Comparison of ENCODE assay signal across 9 cellular contexts in genomic region chr17:8250101-8250500, GRCh38. TPM values are rescaled to one million over a fixed set of nuclear protein-coding genes. Genes with fewer than 3 reads are reported as not detected.
DNase-seq lines count a peak whose midpoint lies in the region; ATAC-seq, FAIRE-seq and TF ChIP-seq lines count a peak whose summit lies in the region.
"Had no signal": no experiment of that assay in that cellular context is flagged by ENCODE, and none has a peak within 500 bp of the region (broad histone marks: within the 10 kb centered on the region; RNA-seq: fewer than 3 reads in every experiment).

No MANE protein-coding gene starts in this region.

- peaks cover 15% of the 10 kb centered on the region for H3K36me3 ChIP-seq in BE2C
- peaks cover 8 to 10% of the 10 kb centered on the region in 2 experiments for H3K36me3 ChIP-seq in keratinocyte (ENCODE audit: control insufficient read depth in 2 of 2, extremely low read depth in 1 of 2, insufficient read depth in 2 of 2, low read length in 2 of 2)

- ATAC-seq in esophagus mucosa = no peak

- intact Hi-C loops in activated T-helper 1 cell treated with anti-CD3 and anti-CD28 coated beads, Interleukin-12 subunit alpha, Interleukin-12 subunit beta, Interleukin-2, Interleukin-4 antibody, amounts not matched to agents 30 ng/mL and 10 ng/mL and 1 ng/mL, durations not matched to agents 14 hours and 24 hours and 36 hours (cut with micrococcal nuclease) = no loop called here

- H3K27me3 ChIP-seq in BE2C (no peaks in the 10 kb centered on the region), keratinocyte (ENCODE audit: control insufficient read depth, extremely low read depth, insufficient read depth, low read length) (no peaks in the 10 kb centered on the region)

- TF ChIP-seq CTCF in BE2C (IDR thresholded peaks at IDR 0.05; ENCODE audit: low read depth, low read length) (no peak), HFF-Myc (IDR thresholded peaks at IDR 0.05; ENCODE audit: low read depth, low read length, missing control alignments) (no peak), keratinocyte (optimal IDR thresholded peaks at IDR 0.05 in 1 of 3, IDR thresholded peaks at IDR 0.05 in 1 of 3, conservative IDR thresholded peaks at IDR 0.05 in 1 of 3; ENCODE audit: extremely low read depth in 1 of 3, insufficient read depth in 2 of 3, low read length in 3 of 3) (no peak)

- peak overlapping the region; percentile 100 for H3K27ac Mint-ChIP-seq in activated T-helper 1 cell treated with anti-CD3 and anti-CD28 coated beads, Interleukin-12 subunit alpha, Interleukin-12 subunit beta, Interleukin-2, Interleukin-4 antibody, amounts not matched to agents 30 ng/mL and 10 ng/mL and 1 ng/mL, durations not matched to agents 14 hours and 24 hours and 36 hours

- no peaks in the 10 kb centered on the region for H3K9me3 ChIP-seq in BE2C
- H3K9me3 ChIP-seq in keratinocyte (ENCODE audit: control insufficient read depth, low read depth, low read length) = no peaks in the 10 kb centered on the region

- DNase-seq in BE2C = no peak
- DNase-seq in HFF-Myc (ENCODE audit: extremely low read depth, low read depth) = no peak
- no peak for DNase-seq in activated T-helper 1 cell treated with anti-CD3 and anti-CD28 coated beads, Interleukin-12 subunit alpha, Interleukin-12 subunit beta, Interleukin-2, Interleukin-4 antibody, amounts not matched to agents 30 ng/mL and 10 ng/mL and 1 ng/mL, durations not matched to agents 14 hours and 24 hours and 36 hours (ENCODE audit: low spot score)
- no peak for DNase-seq in keratinocyte (ENCODE audit: low read depth, low spot score)
- no peak for DNase-seq in NCI-H2029 (lab: John Stamatoyannopoulos, UW)
- no peak for DNase-seq in NCI-H226
- no peak for DNase-seq in HuH-7 (ENCODE audit: low spot score)
- DNase-seq: NCI-H1436 had no signal

- H3K27me3 Mint-ChIP-seq in activated T-helper 1 cell treated with anti-CD3 and anti-CD28 coated beads, Interleukin-12 subunit alpha, Interleukin-12 subunit beta, Interleukin-2, Interleukin-4 antibody, amounts not matched to agents 30 ng/mL and 10 ng/mL and 1 ng/mL, durations not matched to agents 14 hours and 24 hours and 36 hours (ENCODE audit: insufficient read depth) = peaks cover 1% of the 10 kb centered on the region

- H3K9me1 ChIP-seq in keratinocyte (ENCODE audit: control insufficient read depth, extremely low read depth, insufficient read depth, low read length) = no peaks in the 10 kb centered on the region

- H3K4me2 ChIP-seq in keratinocyte (ENCODE audit: control insufficient read depth, extremely low read depth, insufficient read depth, low read depth, low read length) = peak overlapping the region; percentile 94

- H3K4me1 ChIP-seq in BE2C (no peaks in the 10 kb centered on the region), keratinocyte (ENCODE audit: control insufficient read depth, extremely low read depth, insufficient read depth, low read length) (peaks cover 9% of the 10 kb centered on the region)

- H4K20me1 ChIP-seq in keratinocyte (ENCODE audit: control insufficient read depth, extremely low read depth, insufficient read depth, low read length) = no peaks in the 10 kb centered on the region

- FAIRE-seq in keratinocyte (lab: Jason Lieb, UNC) = peak; percentile 23

- peak overlapping the region; percentile 96 for H3K27ac ChIP-seq in keratinocyte (ENCODE audit: control insufficient read depth, insufficient read depth, low read length)

- peak overlapping the region; percentile 98 for H3K4me3 Mint-ChIP-seq in activated T-helper 1 cell treated with anti-CD3 and anti-CD28 coated beads, Interleukin-12 subunit alpha, Interleukin-12 subunit beta, Interleukin-2, Interleukin-4 antibody, amounts not matched to agents 30 ng/mL and 10 ng/mL and 1 ng/mL, durations not matched to agents 14 hours and 24 hours and 36 hours

- peak overlapping the region; percentile 97 for H3K9ac ChIP-seq in keratinocyte (ENCODE audit: control insufficient read depth, extremely low read depth, insufficient read depth, low read length)

- dilution Hi-C loops in keratinocyte (cut with MboI; ENCODE audit: extremely low pct_ligation_motif_present, low sequenced_read_pairs) = no loop called here

- peak overlapping the region; percentile 21 for H2AFZ ChIP-seq in keratinocyte (ENCODE audit: control insufficient read depth, low read length)

- H3K4me1 Mint-ChIP-seq in activated T-helper 1 cell treated with anti-CD3 and anti-CD28 coated beads, Interleukin-12 subunit alpha, Interleukin-12 subunit beta, Interleukin-2, Interleukin-4 antibody, amounts not matched to agents 30 ng/mL and 10 ng/mL and 1 ng/mL, durations not matched to agents 14 hours and 24 hours and 36 hours (ENCODE audit: low read depth) = peaks cover 35% of the 10 kb centered on the region

- peak overlapping the region; percentile 96 for H3K4me3 ChIP-seq in BE2C (ENCODE audit: low read depth, low read length)
- H3K4me3 ChIP-seq in HFF-Myc (replicated peaks; ENCODE audit: low read depth, low read length) = peak overlapping the region; percentile 88
- H3K4me3 ChIP-seq in keratinocyte (ENCODE audit: control insufficient read depth in 2 of 3, extremely low read depth in 1 of 3, insufficient read depth in 2 of 3, low read depth in 1 of 3, low read length in 3 of 3) = peak overlapping the region; percentile 61 to 98 (median 87)

- peaks cover 51% of the 10 kb centered on the region for H3K79me2 ChIP-seq in keratinocyte (ENCODE audit: control insufficient read depth, insufficient read depth, low read length)

- H3K9me3 Mint-ChIP-seq in activated T-helper 1 cell treated with anti-CD3 and anti-CD28 coated beads, Interleukin-12 subunit alpha, Interleukin-12 subunit beta, Interleukin-2, Interleukin-4 antibody, amounts not matched to agents 30 ng/mL and 10 ng/mL and 1 ng/mL, durations not matched to agents 14 hours and 24 hours and 36 hours = peaks cover 3% of the 10 kb centered on the region

- peaks cover 21% of the 10 kb centered on the region for H3K36me3 Mint-ChIP-seq in activated T-helper 1 cell treated with anti-CD3 and anti-CD28 coated beads, Interleukin-12 subunit alpha, Interleukin-12 subunit beta, Interleukin-2, Interleukin-4 antibody, amounts not matched to agents 30 ng/mL and 10 ng/mL and 1 ng/mL, durations not matched to agents 14 hours and 24 hours and 36 hours (ENCODE audit: low read depth)

RNA-seq across cellular contexts. Expression of gene PFAS, which starts 1.0 kb away (rescaled TPM):
- 56.0 TPM for polyA plus RNA-seq in BE2C (2012; ENCODE audit: insufficient read depth, insufficient read length, low read depth)
- total RNA-seq in activated T-helper 1 cell treated with anti-CD3 and anti-CD28 coated beads, Interleukin-12 subunit alpha, Interleukin-12 subunit beta, Interleukin-2, Interleukin-4 antibody, amounts not matched to agents 30 ng/mL and 10 ng/mL and 1 ng/mL, durations not matched to agents 14 hours and 24 hours and 36 hours = 189 and 204 TPM in 2 replicates
- 10.3 to 14.1 TPM (median 13.5 TPM) in 3 replicates for polyA plus RNA-seq in keratinocyte
- polyA plus RNA-seq in keratinocyte (2011; ENCODE audit: low read depth) = 3.5 TPM
- polyA plus RNA-seq in keratinocyte (2011; cell fraction: cytosol; rRNA removed) = 4.5 and 5.2 TPM in 2 replicates
- 30.3 and 35.8 TPM in 2 replicates for polyA plus RNA-seq in keratinocyte (2011; cell fraction: nucleus; rRNA removed)
- polyA plus RNA-seq in keratinocyte (2012; ENCODE audit: low replicate concordance) = 3.9 and 13.7 TPM in 2 replicates
- polyA minus RNA-seq in keratinocyte = 29.1 to 89.9 TPM (median 36.8 TPM) in 3 replicates
- 20.1 TPM for polyA minus RNA-seq in keratinocyte (2011; cell fraction: cytosol; rRNA and poly(A)+ RNA removed)
- 19.1 and 20.4 TPM in 2 replicates for polyA minus RNA-seq in keratinocyte (2011; cell fraction: nucleus; rRNA and poly(A)+ RNA removed)
- 25.1 TPM for total RNA-seq in esophagus mucosa

RNA-seq across cellular contexts. Expression of gene CTC1, which starts 2.2 kb away (rescaled TPM):
- 15.1 TPM for polyA plus RNA-seq in BE2C (2012; ENCODE audit: insufficient read depth, insufficient read length, low read depth)
- total RNA-seq in activated T-helper 1 cell treated with anti-CD3 and anti-CD28 coated beads, Interleukin-12 subunit alpha, Interleukin-12 subunit beta, Interleukin-2, Interleukin-4 antibody, amounts not matched to agents 30 ng/mL and 10 ng/mL and 1 ng/mL, durations not matched to agents 14 hours and 24 hours and 36 hours = 68.5 and 76.3 TPM in 2 replicates
- polyA plus RNA-seq in keratinocyte = 7.4 to 17.7 TPM (median 12.1 TPM) in 3 replicates
- polyA plus RNA-seq in keratinocyte (2011; ENCODE audit: low read depth) = 5.9 TPM
- 8.7 and 11.4 TPM in 2 replicates for polyA plus RNA-seq in keratinocyte (2011; cell fraction: cytosol; rRNA removed)
- 81.3 and 85.5 TPM in 2 replicates for polyA plus RNA-seq in keratinocyte (2011; cell fraction: nucleus; rRNA removed)
- polyA plus RNA-seq in keratinocyte (2012; ENCODE audit: low replicate concordance) = 8.4 and 13.1 TPM in 2 replicates
- polyA minus RNA-seq in keratinocyte = 19.3 to 31.1 TPM (median 25.6 TPM) in 3 replicates
- 8.8 TPM for polyA minus RNA-seq in keratinocyte (2011; cell fraction: cytosol; rRNA and poly(A)+ RNA removed)
- 16.8 and 22.2 TPM in 2 replicates for polyA minus RNA-seq in keratinocyte (2011; cell fraction: nucleus; rRNA and poly(A)+ RNA removed)
- 10.0 TPM for total RNA-seq in esophagus mucosa

RNA-seq across cellular contexts. Expression of gene RANGRF, which starts 38.4 kb away (rescaled TPM):
- polyA plus RNA-seq in BE2C (2012; ENCODE audit: insufficient read depth, insufficient read length, low read depth) = 32.7 TPM
- 52.9 and 57.9 TPM in 2 replicates for total RNA-seq in activated T-helper 1 cell treated with anti-CD3 and anti-CD28 coated beads, Interleukin-12 subunit alpha, Interleukin-12 subunit beta, Interleukin-2, Interleukin-4 antibody, amounts not matched to agents 30 ng/mL and 10 ng/mL and 1 ng/mL, durations not matched to agents 14 hours and 24 hours and 36 hours
- polyA plus RNA-seq in keratinocyte = 21.3 to 28.7 TPM (median 24.4 TPM) in 3 replicates
- polyA plus RNA-seq in keratinocyte (2011; ENCODE audit: low read depth) = 9.5 TPM
- polyA plus RNA-seq in keratinocyte (2011; cell fraction: cytosol; rRNA removed) = 20.6 and 27.5 TPM in 2 replicates
- 14.3 and 15.3 TPM in 2 replicates for polyA plus RNA-seq in keratinocyte (2011; cell fraction: nucleus; rRNA removed)
- 23.5 and 34.8 TPM in 2 replicates for polyA plus RNA-seq in keratinocyte (2012; ENCODE audit: low replicate concordance)
- polyA minus RNA-seq in keratinocyte = 15.2 to 24.3 TPM (median 19.3 TPM) in 3 replicates
- polyA minus RNA-seq in keratinocyte (2011; cell fraction: cytosol; rRNA and poly(A)+ RNA removed) = 27.6 TPM
- polyA minus RNA-seq in keratinocyte (2011; cell fraction: nucleus; rRNA and poly(A)+ RNA removed) = 3.9 and 5.9 TPM in 2 replicates
- 12.7 TPM for total RNA-seq in esophagus mucosa

RNA-seq across cellular contexts. Expression of gene AURKB, which starts 39.7 kb away (rescaled TPM):
- polyA plus RNA-seq in BE2C (2012; ENCODE audit: insufficient read depth, insufficient read length, low read depth) = 10.7 TPM
- 82.2 and 88.7 TPM in 2 replicates for total RNA-seq in activated T-helper 1 cell treated with anti-CD3 and anti-CD28 coated beads, Interleukin-12 subunit alpha, Interleukin-12 subunit beta, Interleukin-2, Interleukin-4 antibody, amounts not matched to agents 30 ng/mL and 10 ng/mL and 1 ng/mL, durations not matched to agents 14 hours and 24 hours and 36 hours
- 1.4 to 28.2 TPM (median 12.6 TPM) in 3 replicates for polyA plus RNA-seq in keratinocyte
- not detected for polyA plus RNA-seq in keratinocyte (2011; ENCODE audit: low read depth)
- 3.8 and 4.2 TPM in 2 replicates for polyA plus RNA-seq in keratinocyte (2011; cell fraction: cytosol; rRNA removed)
- polyA plus RNA-seq in keratinocyte (2011; cell fraction: nucleus; rRNA removed) = 11.6 and 12.8 TPM in 2 replicates
- polyA plus RNA-seq in keratinocyte (2012; ENCODE audit: low replicate concordance) = 0.25 and 28.3 TPM in 2 replicates
- polyA minus RNA-seq in keratinocyte = 2.1 to 22.7 TPM (median 7.9 TPM) in 3 replicates
- 7.1 TPM for polyA minus RNA-seq in keratinocyte (2011; cell fraction: cytosol; rRNA and poly(A)+ RNA removed)
- 0.70 and 5.2 TPM in 2 replicates for polyA minus RNA-seq in keratinocyte (2011; cell fraction: nucleus; rRNA and poly(A)+ RNA removed)
- total RNA-seq in esophagus mucosa = 22.0 TPM

RNA-seq across cellular contexts. Expression of gene SLC25A35, which starts 45.1 kb away (rescaled TPM):
- polyA plus RNA-seq in BE2C (2012; ENCODE audit: insufficient read depth, insufficient read length, low read depth) = 1.6 TPM
- total RNA-seq in activated T-helper 1 cell treated with anti-CD3 and anti-CD28 coated beads, Interleukin-12 subunit alpha, Interleukin-12 subunit beta, Interleukin-2, Interleukin-4 antibody, amounts not matched to agents 30 ng/mL and 10 ng/mL and 1 ng/mL, durations not matched to agents 14 hours and 24 hours and 36 hours = 5.3 and 5.5 TPM in 2 replicates
- polyA plus RNA-seq in keratinocyte = 0.71 to 1.3 TPM (median 1.1 TPM) in 3 replicates
- polyA plus RNA-seq in keratinocyte (2011; ENCODE audit: low read depth) = 0.12 TPM
- polyA plus RNA-seq in keratinocyte (2011; cell fraction: cytosol; rRNA removed) = 0.62 and 1.8 TPM in 2 replicates
- 4.3 and 5.5 TPM in 2 replicates for polyA plus RNA-seq in keratinocyte (2011; cell fraction: nucleus; rRNA removed)
- polyA plus RNA-seq in keratinocyte (2012; ENCODE audit: low replicate concordance) = 0.96 and 1.9 TPM in 2 replicates
- polyA minus RNA-seq in keratinocyte = 0.53 to 2.7 TPM (median 1.1 TPM) in 3 replicates
- 1.7 TPM for polyA minus RNA-seq in keratinocyte (2011; cell fraction: cytosol; rRNA and poly(A)+ RNA removed)
- polyA minus RNA-seq in keratinocyte (2011; cell fraction: nucleus; rRNA and poly(A)+ RNA removed) = 0.70 and 0.84 TPM in 2 replicates
- 2.6 TPM for total RNA-seq in esophagus mucosa
